ENCODE assay signal across 24 cellular contexts in genomic region chr11:117228091-117228490, GRCh38. TPM values are rescaled to one million over a fixed set of nuclear protein-coding genes. Genes with fewer than 3 reads are reported as not detected.
DNase-seq lines count a peak whose midpoint lies in the region; ATAC-seq and TF ChIP-seq lines count a peak whose summit lies in the region.
"Had no signal": no experiment of that assay in that cellular context is flagged by ENCODE, and none has a peak within 500 bp of the region (broad histone marks: within the 10 kb centered on the region; RNA-seq: fewer than 3 reads in every experiment).

No MANE protein-coding gene starts in this region.

- H3K79me1 ChIP-seq in trophoblast cell (ENCODE audit: low read length): peaks cover 11% of the 10 kb centered on the region

- no peaks in the 10 kb centered on the region for H3K9me3 Mint-ChIP-seq in activated CD4-positive, alpha-beta T cell treated with anti-CD3 and anti-CD28 coated beads for 36 hours (ENCODE audit: low read depth)
- no peaks in the 10 kb centered on the region for H3K9me3 Mint-ChIP-seq in T-cell
- H3K9me3 Mint-ChIP-seq in central memory CD8-positive, alpha-beta T cell: no peaks in the 10 kb centered on the region
- H3K9me3 Mint-ChIP-seq: GM23338 had no signal

- peak overlapping the region; percentile 76 for H3K27ac Mint-ChIP-seq in activated CD4-positive, alpha-beta T cell treated with anti-CD3 and anti-CD28 coated beads for 36 hours
- peak overlapping the region; percentile 64 to 77 for H3K27ac Mint-ChIP-seq in T-cell
- H3K27ac Mint-ChIP-seq in central memory CD8-positive, alpha-beta T cell (ENCODE audit: low read depth): no peak overlapping the region
- H3K27ac Mint-ChIP-seq: GM23338 had no signal

- POLR2A ChIA-PET in activated CD4-positive, alpha-beta T cell treated with anti-CD3 and anti-CD28 coated beads for 36 hours (lab: Charles Lee): no interaction called here
- POLR2A ChIA-PET in T-cell (lab: Charles Lee): interaction anchor here in 1 of 2 donors (0.6 kb wide), 1 partner anchor 350 kb away, joined by 3 read pairs; no protein-coding TSS in a partner anchor

- ATAC-seq in activated CD4-positive, alpha-beta T cell treated with anti-CD3 and anti-CD28 coated beads for 36 hours: no peak
- ATAC-seq in T-cell (replicated peaks in 1 of 4) (no peak), GM19397 (IDR thresholded peaks at IDR 0.05; ENCODE audit: unreplicated experiment) (no peak)
- ATAC-seq in central memory CD8-positive, alpha-beta T cell (replicated peaks; ENCODE audit: extremely low read depth, poor library complexity, severe bottlenecking): no peak
- ATAC-seq: GM23338, left colon, sciatic nerve had no signal

- CTCF ChIA-PET in activated CD4-positive, alpha-beta T cell treated with anti-CD3 and anti-CD28 coated beads for 36 hours (lab: Charles Lee): interaction anchor here (0.9 to 4.3 kb wide), 6 partner anchors 8 to 485 kb away, joined by 3 to 64 read pairs (median 6); partner anchors contain the start of genes APOA5 and SIDT2
- CTCF ChIA-PET in T-cell (lab: Charles Lee): interaction anchor here in 1 of 2 donors (0.8 to 1.4 kb wide), 3 partner anchors 8 to 337 kb away, joined by 3 to 10 read pairs (median 7); no protein-coding TSS in a partner anchor

- no peaks in the 10 kb centered on the region for H3K27me3 Mint-ChIP-seq in activated CD4-positive, alpha-beta T cell treated with anti-CD3 and anti-CD28 coated beads for 36 hours
- H3K27me3 Mint-ChIP-seq in T-cell: no peaks in the 10 kb centered on the region
- H3K27me3 Mint-ChIP-seq in central memory CD8-positive, alpha-beta T cell: no peaks in the 10 kb centered on the region

- DNase-seq in activated CD4-positive, alpha-beta T cell treated with anti-CD3 and anti-CD28 coated beads for 36 hours: no peak
- no peak for DNase-seq in activated CD4-positive, alpha-beta T cell treated with anti-CD3 and anti-CD28 coated beads, Interleukin-2, amount 50 U/mL, for 48 hours
- DNase-seq in T-cell (no peak), trophoblast cell (no peak), medulla oblongata (ENCODE audit: extremely low spot score) (no peak), colonic mucosa (no peak)
- no peak for DNase-seq in central memory CD8-positive, alpha-beta T cell (ENCODE audit: low spot score in 2 of 2)
- DNase-seq: activated CD4-positive, alpha-beta T cell treated with anti-CD3 and anti-CD28 coated beads for 1 hour; cerebellar nuclear complex; effector memory CD4-positive, alpha-beta T cell; GDM1; left colon; midbrain; NCI-H1048; NCI-H2029; nucleus accumbens; SJCRH30; stimulated activated naive CD4-positive, alpha-beta T cell treated with Interleukin-2 at 50 U/mL for 16 hours; upper lobe of left lung had no signal

- H3K9me3 ChIP-seq in trophoblast cell (ENCODE audit: insufficient read depth, low read depth, low read length): no peaks in the 10 kb centered on the region
- H3K9me3 ChIP-seq in colonic mucosa: no peaks in the 10 kb centered on the region
- H3K9me3 ChIP-seq: BLaER1 treated with 17β-estradiol and CSF1 and Interleukin-3, amounts not matched to agents 10 nM and 100 nM; SJCRH30; upper lobe of left lung had no signal

- no peak overlapping the region for H3K18ac ChIP-seq in trophoblast cell (ENCODE audit: low read length)

- H2BK120ac ChIP-seq in trophoblast cell (ENCODE audit: insufficient read depth, low read length, poor library complexity): no peak overlapping the region

- intact Hi-C loops in activated CD4-positive, alpha-beta T cell treated with anti-CD3 and anti-CD28 coated beads for 36 hours (cut with DNase I, micrococcal nuclease): loop anchor here in 1 of 2 experiments (5.0 kb wide), 1 partner anchor 436 kb away; the partner anchor contains the start of gene APOA5
- intact Hi-C loops in colonic mucosa (cut with DNase I): loop anchor here (5.0 to 10.0 kb wide), 3 partner anchors 123 to 436 kb away; partner anchors contain the start of gene APOA5

- H4K91ac ChIP-seq in trophoblast cell (ENCODE audit: low read depth, low read length): no peak overlapping the region

- no CpG with 5 or more reads among the region's 11 CpGs for WGBS in trophoblast cell (ENCODE audit: extremely low coverage, insufficient coverage, insufficient read length)

- H3K36me3 ChIP-seq in trophoblast cell (ENCODE audit: control insufficient read depth in 1 of 2, insufficient read depth in 2 of 2, low read length in 2 of 2) (peaks cover 48 to 58% of the 10 kb centered on the region in 2 experiments), colonic mucosa (peaks cover 9% of the 10 kb centered on the region)
- H3K36me3 ChIP-seq: SJCRH30 had no signal

- H2AFZ ChIP-seq in trophoblast cell (ENCODE audit: insufficient read depth, low read length, poor library complexity): no peak overlapping the region
- H2AFZ ChIP-seq: GM23338, PC-9 had no signal

- H3K14ac ChIP-seq in trophoblast cell (ENCODE audit: low read length): no peak overlapping the region

- no peak overlapping the region for H3K4ac ChIP-seq in trophoblast cell (ENCODE audit: low read depth, low read length)

- H3K4me2 ChIP-seq in trophoblast cell (ENCODE audit: low read length): no peak overlapping the region
- H3K4me2 ChIP-seq: BLaER1 treated with 17β-estradiol and CSF1 and Interleukin-3, amounts not matched to agents 10 nM and 100 nM; GM23338; PC-9 had no signal

- no peak for TF ChIP-seq CTCF in colonic mucosa (IDR thresholded peaks at IDR 0.05)

- peaks cover 30% of the 10 kb centered on the region for H3K4me1 Mint-ChIP-seq in activated CD4-positive, alpha-beta T cell treated with anti-CD3 and anti-CD28 coated beads for 36 hours
- H3K4me1 Mint-ChIP-seq in T-cell: peaks cover 41 to 57% (median 45%) of the 10 kb centered on the region in 3 donors
- peaks cover 66% of the 10 kb centered on the region for H3K4me1 Mint-ChIP-seq in central memory CD8-positive, alpha-beta T cell

- H3K9ac ChIP-seq in trophoblast cell (ENCODE audit: low read length): no peak overlapping the region
- H3K9ac ChIP-seq in colonic mucosa (ENCODE audit: low read depth in 2 of 2, low read length in 2 of 2): no peak overlapping the region

- no peak overlapping the region for H2BK12ac ChIP-seq in trophoblast cell (ENCODE audit: low read length)

- H3K27ac ChIP-seq in trophoblast cell (ENCODE audit: low read depth, low read length) (no peak overlapping the region), colonic mucosa (no peak overlapping the region)
- H3K27ac ChIP-seq: BLaER1 treated with 17β-estradiol and CSF1 and Interleukin-3, amounts not matched to agents 10 nM and 100 nM; PC-9; SJCRH30; upper lobe of left lung had no signal

- no peak overlapping the region for H3K4me3 Mint-ChIP-seq in activated CD4-positive, alpha-beta T cell treated with anti-CD3 and anti-CD28 coated beads for 36 hours
- peak overlapping the region; percentile 7 to 45 (median 17) for H3K4me3 Mint-ChIP-seq in T-cell
- H3K4me3 Mint-ChIP-seq in central memory CD8-positive, alpha-beta T cell: peak overlapping the region; percentile 99
- H3K4me3 Mint-ChIP-seq: GM23338 had no signal

- no peak overlapping the region for H2AK5ac ChIP-seq in trophoblast cell (ENCODE audit: low read length)

- peaks cover 11% of the 10 kb centered on the region for H3K79me2 ChIP-seq in trophoblast cell (ENCODE audit: control insufficient read depth, insufficient read depth, low read length, poor library complexity)

- H3K23ac ChIP-seq in trophoblast cell (ENCODE audit: low read length): no peak overlapping the region

- no peak overlapping the region for H2BK5ac ChIP-seq in trophoblast cell (ENCODE audit: low read depth, low read length, poor library complexity)

- H3K4me3 ChIP-seq in trophoblast cell (ENCODE audit: low read depth, low read length) (peak overlapping the region; percentile 39), colonic mucosa (no peak overlapping the region)
- H3K4me3 ChIP-seq: BLaER1 treated with 17β-estradiol and CSF1 and Interleukin-3, amounts not matched to agents 10 nM and 100 nM; GM23338; PC-9; SJCRH30; upper lobe of left lung had no signal

- peaks cover 2 to 9% of the 10 kb centered on the region in 2 experiments for H3K4me1 ChIP-seq in trophoblast cell (ENCODE audit: control insufficient read depth in 1 of 2, insufficient read depth in 2 of 2, low read length in 2 of 2)
- peaks cover 15% of the 10 kb centered on the region for H3K4me1 ChIP-seq in colonic mucosa
- H3K4me1 ChIP-seq: SJCRH30 had no signal

- H3K36me3 Mint-ChIP-seq in activated CD4-positive, alpha-beta T cell treated with anti-CD3 and anti-CD28 coated beads for 36 hours (ENCODE audit: low read depth): peaks cover 60% of the 10 kb centered on the region
- peaks cover 47% of the 10 kb centered on the region for H3K36me3 Mint-ChIP-seq in T-cell
- H3K36me3 Mint-ChIP-seq in central memory CD8-positive, alpha-beta T cell (ENCODE audit: insufficient read depth): peaks cover 61% of the 10 kb centered on the region

- H3K27me3 ChIP-seq in trophoblast cell (ENCODE audit: insufficient read depth, low read length) (no peaks in the 10 kb centered on the region), colonic mucosa (no peaks in the 10 kb centered on the region)
- H3K27me3 ChIP-seq: BLaER1 treated with 17β-estradiol and CSF1 and Interleukin-3, amounts not matched to agents 10 nM and 100 nM; SJCRH30; upper lobe of left lung had no signal

- no peak overlapping the region for H4K8ac ChIP-seq in trophoblast cell (ENCODE audit: low read depth, low read length)

- H4K12ac ChIP-seq in trophoblast cell (ENCODE audit: low read depth, low read length): no peak overlapping the region

RNA-seq across cellular contexts. Expression of gene PCSK7, which starts 3.8 kb away (rescaled TPM):
- total RNA-seq in activated CD4-positive, alpha-beta T cell treated with anti-CD3 and anti-CD28 coated beads for 36 hours: 10 to 100 TPM; 95.0 to 96.2 TPM
- 100 to 1,000 TPM; 300 to 368 (median 336) TPM for total RNA-seq in T-cell
- 23.8 TPM in 2 replicates for polyA plus RNA-seq in trophoblast cell (2013)
- total RNA-seq in colonic mucosa: 100 to 1,000 TPM; 111 to 195 TPM

RNA-seq across cellular contexts. Expression of gene RNF214, which starts 4.4 kb away (rescaled TPM):
- 10 to 100 TPM; 19.3 to 24.6 TPM for total RNA-seq in activated CD4-positive, alpha-beta T cell treated with anti-CD3 and anti-CD28 coated beads for 36 hours
- total RNA-seq in T-cell (10 to 100 TPM; 21.6 to 31.7 (median 30.5) TPM), colonic mucosa (10 to 100 TPM; 20.0 to 20.3 TPM)
- polyA plus RNA-seq in trophoblast cell (2013): 16.0 and 17.7 TPM in 2 replicates

RNA-seq across cellular contexts. Expression of gene TAGLN, which starts 28.9 kb away (rescaled TPM):
- total RNA-seq in activated CD4-positive, alpha-beta T cell treated with anti-CD3 and anti-CD28 coated beads for 36 hours: 1 to 10 TPM; 1.6 to 2.0 TPM
- total RNA-seq in T-cell: 10 to 100 TPM in 4 of 5 donors, 1 to 10 TPM in 1; 8.5 to 19.7 (median 13.4) TPM
- 876 and 888 TPM in 2 replicates for polyA plus RNA-seq in trophoblast cell (2013)
- total RNA-seq in colonic mucosa: 100 to 1,000 TPM in 1 of 2 donors, 10 to 100 TPM in 1; 86.8 to 989 TPM

RNA-seq across cellular contexts. Expression of gene SIDT2, which starts 49.5 kb away (rescaled TPM):
- total RNA-seq in activated CD4-positive, alpha-beta T cell treated with anti-CD3 and anti-CD28 coated beads for 36 hours: 10 to 100 TPM; 21.5 to 23.7 TPM
- 100 to 1,000 TPM in 2 of 5 donors, 10 to 100 TPM in 3; 46.3 to 110 (median 59.5) TPM for total RNA-seq in T-cell
- 23.4 and 25.7 TPM in 2 replicates for polyA plus RNA-seq in trophoblast cell (2013)
- 10 to 100 TPM; 42.9 to 69.3 TPM for total RNA-seq in colonic mucosa

Comparison
In these comparisons a context has a peak if more than half of its experiments do, and no peak if none do; other contexts are left out.
1. RNA of gene TAGLN, which starts 28.9 kb away (total RNA-seq): 86.8 to 989 TPM in colonic mucosa; 8.5 to 19.7 TPM in T-cell and 1.6 to 2.0 TPM in activated CD4-positive, alpha-beta T cell treated with anti-CD3 and anti-CD28 coated beads for 36 hours; every median in the first group is over 4 times any median in the second.